Comparison of ENCODE assay signal across 10 cellular contexts in genomic region chr2:19801367-19802087, GRCh38.
DNase-seq lines count a peak whose midpoint lies in the region; ATAC-seq, FAIRE-seq and TF ChIP-seq lines count a peak whose summit lies in the region.
"Had no signal": no experiment of that assay in that cellular context is flagged by ENCODE, and none has a peak within 500 bp of the region (broad histone marks: within the 10 kb centered on the region; RNA-seq: fewer than 3 reads in every experiment).

No MANE protein-coding gene starts in this region.

- H3K4me3 ChIP-seq in fibroblast of mammary gland (ENCODE audit: control insufficient read depth, low read depth, low read length) (no peak overlapping the region), pancreas (no peak overlapping the region)

- H3K27me3 ChIP-seq in pancreas: no peaks in the 10 kb centered on the region

- H3K36me3 ChIP-seq in pancreas: no peaks in the 10 kb centered on the region

- FAIRE-seq in RCC 7860 (lab: Jason Lieb, UNC) (peak; percentile 96), pancreas (lab: Jason Lieb, UNC) (no peak)
- FAIRE-seq: H1 had no signal

- POLR2A ChIA-PET in HEK293T (lab: Yijun Ruan, JAX): no interaction called here

- intact Hi-C loops in pancreas (cut with DNase I): no loop called here

- ATAC-seq in pancreas (peak; percentile 56 to 83 (median 66)), HG03097 (IDR thresholded peaks at IDR 0.05; ENCODE audit: low FRiP score, unreplicated experiment) (no peak)

- 84 to 93% methylated on average over 15 of the region's 15 CpGs for WGBS in pancreas, 2 donors

- CTCF ChIA-PET in HEK293T (lab: Yijun Ruan, JAX): no interaction called here

- DNase-seq in COLO668 (lab: John Stamatoyannopoulos, UW; ENCODE audit: unreplicated experiment): peak; percentile 38
- DNase-seq in RCC 7860 (ENCODE audit: low spot score): peak; percentile 97
- peak; percentile 98 for DNase-seq in fibroblast of mammary gland (ENCODE audit: low read depth)
- DNase-seq in pancreas: peak in 3 of 6 donors; percentile 36 to 59 (median 51)
- DNase-seq in NCI-H2081 treated with DMSO at 0.1 percent for 48 hours (lab: John Stamatoyannopoulos, UW): no peak
- DNase-seq in activated CD4-positive, alpha-beta T cell treated with anti-CD3 and anti-CD28 coated beads, Interleukin-2, amount 50 U/mL, for 48 hours: no peak
- DNase-seq in HEK293T (ENCODE audit: extremely low spot score): no peak
- DNase-seq: activated T-cell treated with anti-CD3 and anti-CD28 coated beads, Interleukin-2, amount 50 U/mL, for 24 hours had no signal

- H3K4me1 ChIP-seq in pancreas: peaks cover 0 to 4% (median 0%) of the 10 kb centered on the region in 3 donors

- H3K27ac ChIP-seq in pancreas: no peak overlapping the region

- TF ChIP-seq CTCF in fibroblast of mammary gland (conservative IDR thresholded peaks at IDR 0.05; ENCODE audit: control insufficient read depth, insufficient read depth, low read depth, low read length) (no peak), pancreas (IDR thresholded peaks at IDR 0.05) (no peak)

- H3K9me3 ChIP-seq in pancreas: no peaks in the 10 kb centered on the region

TF ChIP-seq in HEK293T, 16 proteins besides CTCF, POLR2A, EP300 and RAD21:
- TF ChIP-seq TARDBP (IDR thresholded peaks at IDR 0.05) (no peak), SP1 (IDR thresholded peaks at IDR 0.05) (no peak), FOXM1 (IDR thresholded peaks at IDR 0.05; ENCODE audit: borderline replicate concordance) (no peak), HDGF (IDR thresholded peaks at IDR 0.05; ENCODE audit: borderline replicate concordance) (no peak), L3MBTL2 (conservative IDR thresholded peaks at IDR 0.05) (no peak), CTBP1 (IDR thresholded peaks at IDR 0.05; ENCODE audit: borderline replicate concordance) (no peak), LEF1 (IDR thresholded peaks at IDR 0.05; ENCODE audit: borderline replicate concordance) (no peak), SUZ12 (IDR thresholded peaks at IDR 0.05) (no peak), ELF4 (IDR thresholded peaks at IDR 0.05) (no peak), BHLHE40 (IDR thresholded peaks at IDR 0.05; ENCODE audit: borderline replicate concordance) (no peak), FOXK2 (IDR thresholded peaks at IDR 0.05) (no peak), PKNOX1 (IDR thresholded peaks at IDR 0.05) (no peak), ZNF384 (IDR thresholded peaks at IDR 0.05) (no peak), ARNT (IDR thresholded peaks at IDR 0.05) (no peak), FOXA1 (IDR thresholded peaks at IDR 0.05) (no peak), NFRKB (IDR thresholded peaks at IDR 0.05) (no peak)

Comparison
In these comparisons a context has a peak if more than half of its experiments do, and no peak if none do; other contexts are left out.
1. DNase-seq: peak in COLO668 (single experiment), RCC 7860 (single experiment) and fibroblast of mammary gland (single experiment); none in NCI-H2081 treated with DMSO at 0.1 percent for 48 hours (single experiment), activated CD4-positive, alpha-beta T cell treated with anti-CD3 and anti-CD28 coated beads, Interleukin-2, amount 50 U/mL, for 48 hours (0 of 2) and HEK293T (single experiment).